Comparison of ENCODE assay signal across 1 cellular context in genomic region chr12:9796346-9796745, GRCh38.
TF ChIP-seq lines count a peak whose summit lies in the region.

No MANE protein-coding gene starts in this region.

TF ChIP-seq in K562, 482 proteins besides CTCF, POLR2A, EP300 and RAD21:
- TF ChIP-seq ZNF143 (CRISPR knock-in tag; IDR thresholded peaks at IDR 0.05), result no peak
- no peak for TF ChIP-seq MTA1 (IDR thresholded peaks at IDR 0.05; ENCODE audit: borderline replicate concordance)
